ENCODE assay signal across 1 cellular context in genomic region chr11:63813563-63814382, GRCh38.
TF ChIP-seq lines count a peak whose summit lies in the region.

No MANE protein-coding gene starts in this region.

TF ChIP-seq in K562, 482 proteins besides CTCF, POLR2A, EP300 and RAD21 (continued from another document and continues in another):
- TF ChIP-seq, protein P1, sequence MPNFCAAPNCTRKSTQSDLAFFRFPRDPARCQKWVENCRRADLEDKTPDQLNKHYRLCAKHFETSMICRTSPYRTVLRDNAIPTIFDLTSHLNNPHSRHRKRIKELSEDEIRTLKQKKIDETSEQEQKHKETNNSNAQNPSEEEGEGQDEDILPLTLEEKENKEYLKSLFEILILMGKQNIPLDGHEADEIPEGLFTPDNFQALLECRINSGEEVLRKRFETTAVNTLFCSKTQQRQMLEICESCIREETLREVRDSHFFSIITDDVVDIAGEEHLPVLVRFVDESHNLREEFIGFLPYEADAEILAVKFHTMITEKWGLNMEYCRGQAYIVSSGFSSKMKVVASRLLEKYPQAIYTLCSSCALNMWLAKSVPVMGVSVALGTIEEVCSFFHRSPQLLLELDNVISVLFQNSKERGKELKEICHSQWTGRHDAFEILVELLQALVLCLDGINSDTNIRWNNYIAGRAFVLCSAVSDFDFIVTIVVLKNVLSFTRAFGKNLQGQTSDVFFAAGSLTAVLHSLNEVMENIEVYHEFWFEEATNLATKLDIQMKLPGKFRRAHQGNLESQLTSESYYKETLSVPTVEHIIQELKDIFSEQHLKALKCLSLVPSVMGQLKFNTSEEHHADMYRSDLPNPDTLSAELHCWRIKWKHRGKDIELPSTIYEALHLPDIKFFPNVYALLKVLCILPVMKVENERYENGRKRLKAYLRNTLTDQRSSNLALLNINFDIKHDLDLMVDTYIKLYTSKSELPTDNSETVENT (CRISPR knock-in tag; IDR thresholded peaks at IDR 0.05), result 0 out of 2 replicates have a peak, but pooled peaks have one; percentile 11
- TF ChIP-seq VEZF1 (CRISPR knock-in tag; IDR thresholded peaks at IDR 0.05), result peak; percentile 62
- TF ChIP-seq, protein P2, sequence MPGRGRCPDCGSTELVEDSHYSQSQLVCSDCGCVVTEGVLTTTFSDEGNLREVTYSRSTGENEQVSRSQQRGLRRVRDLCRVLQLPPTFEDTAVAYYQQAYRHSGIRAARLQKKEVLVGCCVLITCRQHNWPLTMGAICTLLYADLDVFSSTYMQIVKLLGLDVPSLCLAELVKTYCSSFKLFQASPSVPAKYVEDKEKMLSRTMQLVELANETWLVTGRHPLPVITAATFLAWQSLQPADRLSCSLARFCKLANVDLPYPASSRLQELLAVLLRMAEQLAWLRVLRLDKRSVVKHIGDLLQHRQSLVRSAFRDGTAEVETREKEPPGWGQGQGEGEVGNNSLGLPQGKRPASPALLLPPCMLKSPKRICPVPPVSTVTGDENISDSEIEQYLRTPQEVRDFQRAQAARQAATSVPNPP (IDR thresholded peaks at IDR 0.05; ENCODE audit: borderline replicate concordance, insufficient read depth, insufficient read length), result no peak
- TF ChIP-seq ZSCAN29 (IDR thresholded peaks at IDR 0.05), result no peak
- TF ChIP-seq NR4A1 (CRISPR knock-in tag; IDR thresholded peaks at IDR 0.05), result no peak
- no peak for TF ChIP-seq NR4A1 (tag; IDR thresholded peaks at IDR 0.05)
- no peak for TF ChIP-seq ATF7 (IDR thresholded peaks at IDR 0.05)
- no peak; the same call in 1 of the 2 replicates for TF ChIP-seq ZNF511 (CRISPR knock-in tag; IDR thresholded peaks at IDR 0.05)
- TF ChIP-seq MNT (conservative IDR thresholded peaks at IDR 0.05), result no peak; a peak in 1 of 4 replicates
- TF ChIP-seq HNRNPLL (IDR thresholded peaks at IDR 0.05; ENCODE audit: low read depth, low read length, poor library complexity, severe bottlenecking), result peak; percentile 35
- no peak for TF ChIP-seq ZNF184 (CRISPR knock-in tag; IDR thresholded peaks at IDR 0.05)
- no peak for TF ChIP-seq MYBL2 (IDR thresholded peaks at IDR 0.05; ENCODE audit: low read depth)
- no peak for TF ChIP-seq MYBL2 (CRISPR knock-in tag; IDR thresholded peaks at IDR 0.05; ENCODE audit: borderline replicate concordance)
- no peak for TF ChIP-seq ZNF224 (CRISPR knock-in tag; IDR thresholded peaks at IDR 0.05)
- TF ChIP-seq SMARCB1 (IDR thresholded peaks at IDR 0.05; ENCODE audit: insufficient read length, low read depth), result no peak
- TF ChIP-seq ZNF551 (CRISPR knock-in tag; IDR thresholded peaks at IDR 0.05), result no peak
- no peak for TF ChIP-seq ZNF253 (CRISPR knock-in tag; conservative IDR thresholded peaks at IDR 0.05)
- TF ChIP-seq SAP30 (IDR thresholded peaks at IDR 0.05; ENCODE audit: borderline replicate concordance, insufficient read depth, low read depth, low read length, poor library complexity, severe bottlenecking), result peak; percentile 72
- 0 out of 2 replicates have a peak, but pooled peaks have one; percentile 79 for TF ChIP-seq ZNF830 (CRISPR knock-in tag; IDR thresholded peaks at IDR 0.05)
- TF ChIP-seq RBM14 (IDR thresholded peaks at IDR 0.05; ENCODE audit: borderline replicate concordance, insufficient read depth, low read depth, low read length), result 0 out of 2 replicates have a peak, but pooled peaks have one; percentile 52
- TF ChIP-seq KLF10 (CRISPR knock-in tag; IDR thresholded peaks at IDR 0.05), result no peak
- TF ChIP-seq MAX (CRISPR knock-in tag; IDR thresholded peaks at IDR 0.05), result peak; percentile 36
- TF ChIP-seq BDP1 (IDR thresholded peaks at IDR 0.05; ENCODE audit: insufficient read depth, insufficient read length), result no peak
- TF ChIP-seq CHD1 (IDR thresholded peaks at IDR 0.05; ENCODE audit: low read length), result peak; percentile 83
- peak; percentile 32; the same call in 1 of the 2 replicates for TF ChIP-seq L3MBTL2 (IDR thresholded peaks at IDR 0.05)
- TF ChIP-seq GATAD2A (IDR thresholded peaks at IDR 0.05), result no peak
- peak; percentile 5 for TF ChIP-seq ZNF146 (CRISPR knock-in tag; IDR thresholded peaks at IDR 0.05; ENCODE audit: unreplicated experiment)
- no peak for TF ChIP-seq HDAC3 (IDR thresholded peaks at IDR 0.05; ENCODE audit: borderline replicate concordance, partially characterized antibody)
- TF ChIP-seq PHF8 (IDR thresholded peaks at IDR 0.05; ENCODE audit: borderline replicate concordance, low read length), result peak; percentile 73; the same call in 1 of the 2 replicates
- no peak for TF ChIP-seq CBX1 (IDR thresholded peaks at IDR 0.05; ENCODE audit: low read depth)
- no peak for TF ChIP-seq FOXO4 (CRISPR knock-in tag; IDR thresholded peaks at IDR 0.05)
- peak in 1 of 2 experiments; percentile 73; a peak in 1 of 4 replicates for TF ChIP-seq TEAD1 (CRISPR knock-in tag; IDR thresholded peaks at IDR 0.05)
- 0 out of 4 replicates have a peak, but pooled peaks of 1 of the 2 experiments have one; percentile 60 for TF ChIP-seq NONO (IDR thresholded peaks at IDR 0.05; ENCODE audit: low read depth in 2 of 2, low read length in 1 of 2)
- TF ChIP-seq SRSF3 (IDR thresholded peaks at IDR 0.05; ENCODE audit: insufficient read depth, low read length), result no peak
- TF ChIP-seq RAD51 (IDR thresholded peaks at IDR 0.05; ENCODE audit: borderline replicate concordance, low read depth), result no peak
- no peak for TF ChIP-seq RBM25 (IDR thresholded peaks at IDR 0.05; ENCODE audit: low read depth, low read length, severe bottlenecking)
- no peak for TF ChIP-seq ARHGAP35 (IDR thresholded peaks at IDR 0.05; ENCODE audit: partially characterized antibody)
- TF ChIP-seq, protein P3, sequence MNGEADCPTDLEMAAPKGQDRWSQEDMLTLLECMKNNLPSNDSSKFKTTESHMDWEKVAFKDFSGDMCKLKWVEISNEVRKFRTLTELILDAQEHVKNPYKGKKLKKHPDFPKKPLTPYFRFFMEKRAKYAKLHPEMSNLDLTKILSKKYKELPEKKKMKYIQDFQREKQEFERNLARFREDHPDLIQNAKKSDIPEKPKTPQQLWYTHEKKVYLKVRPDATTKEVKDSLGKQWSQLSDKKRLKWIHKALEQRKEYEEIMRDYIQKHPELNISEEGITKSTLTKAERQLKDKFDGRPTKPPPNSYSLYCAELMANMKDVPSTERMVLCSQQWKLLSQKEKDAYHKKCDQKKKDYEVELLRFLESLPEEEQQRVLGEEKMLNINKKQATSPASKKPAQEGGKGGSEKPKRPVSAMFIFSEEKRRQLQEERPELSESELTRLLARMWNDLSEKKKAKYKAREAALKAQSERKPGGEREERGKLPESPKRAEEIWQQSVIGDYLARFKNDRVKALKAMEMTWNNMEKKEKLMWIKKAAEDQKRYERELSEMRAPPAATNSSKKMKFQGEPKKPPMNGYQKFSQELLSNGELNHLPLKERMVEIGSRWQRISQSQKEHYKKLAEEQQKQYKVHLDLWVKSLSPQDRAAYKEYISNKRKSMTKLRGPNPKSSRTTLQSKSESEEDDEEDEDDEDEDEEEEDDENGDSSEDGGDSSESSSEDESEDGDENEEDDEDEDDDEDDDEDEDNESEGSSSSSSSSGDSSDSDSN (IDR thresholded peaks at IDR 0.05; ENCODE audit: borderline replicate concordance in 1 of 2, low read depth in 2 of 2, low read length in 2 of 2), result peak in 1 of 2 experiments; percentile 48; a peak in 1 of 4 replicates
- no peak for TF ChIP-seq TFE3 (CRISPR knock-in tag; IDR thresholded peaks at IDR 0.05)
- TF ChIP-seq PRDM10 (IDR thresholded peaks at IDR 0.05; ENCODE audit: partially characterized antibody), result peak; percentile 18
- no peak for TF ChIP-seq ZNF445 (CRISPR knock-in tag; IDR thresholded peaks at IDR 0.05; ENCODE audit: low read depth)
- TF ChIP-seq GMEB1 (CRISPR knock-in tag; IDR thresholded peaks at IDR 0.05), result no peak
- TF ChIP-seq ILF3 (IDR thresholded peaks at IDR 0.05; ENCODE audit: borderline replicate concordance), result no peak
- peak; percentile 64 for TF ChIP-seq ZFX (CRISPR knock-in tag; IDR thresholded peaks at IDR 0.05)
- TF ChIP-seq CTBP1 (IDR thresholded peaks at IDR 0.05; ENCODE audit: borderline replicate concordance), result peak; percentile 21; the same call in 1 of the 2 replicates
- no peak for TF ChIP-seq RUNX1 (IDR thresholded peaks at IDR 0.05; ENCODE audit: low read depth)
